Comparison of ENCODE assay signal across 8 cellular contexts in genomic region chr6:31736026-31736767, GRCh38. TPM values are rescaled to one million over a fixed set of nuclear protein-coding genes. Genes with fewer than 3 reads are reported as not detected.
DNase-seq lines count a peak whose midpoint lies in the region; ATAC-seq, FAIRE-seq and TF ChIP-seq lines count a peak whose summit lies in the region.

CLIC1 (minus strand) TSS chr6:31736530; CDS start chr6:31736300, 230 bp downstream.

- CTCF ChIA-PET in WTC11 (lab: Charles Lee) = interaction anchor here (0.6 to 7.1 kb wide), 13 partner anchors 12 to 216 kb away, joined by 3 to 62 read pairs (median 4); partner anchors contain the start of genes C6orf47, LSM2 and LY6G5C

- H3K27me3 ChIP-seq in BE2C = no peaks in the 10 kb centered on the region
- no peaks in the 10 kb centered on the region for H3K27me3 ChIP-seq in GM23248 (replicated peaks; ENCODE audit: insufficient read depth)
- no peaks in the 10 kb centered on the region for H3K27me3 ChIP-seq in bronchial epithelial cell (ENCODE audit: control insufficient read depth, insufficient read depth, low read length)

- H3K36me3 ChIP-seq in BE2C (peaks cover 29% of the 10 kb centered on the region), GM23248 (ENCODE audit: low read depth) (peaks cover 27% of the 10 kb centered on the region), bronchial epithelial cell (ENCODE audit: control insufficient read depth, insufficient read depth, low read length) (peaks cover 19% of the 10 kb centered on the region)

- peaks cover 25% of the 10 kb centered on the region for H3K36me3 Mint-ChIP-seq in WTC11

- peaks cover 58% of the 10 kb centered on the region for H3K79me2 ChIP-seq in GM23248 (ENCODE audit: insufficient read depth)

- H3K4me3 ChIP-seq in BE2C (ENCODE audit: low read depth, low read length) = peak within 1 kb of the TSS; percentile 99
- peak within 1 kb of the TSS; percentile 100 for H3K4me3 ChIP-seq in GM23248
- peak within 1 kb of the TSS; percentile 52 for H3K4me3 ChIP-seq in bronchial epithelial cell (ENCODE audit: low read depth, low read length)

- in situ Hi-C loops in GM23248 (cut with MboI) = no loop called here

- POLR2A ChIA-PET in WTC11 (lab: Charles Lee) = interaction anchor here (1.0 to 2.5 kb wide), 5 partner anchors 17 to 91 kb away, joined by 3 to 7 read pairs (median 4); partner anchors contain the start of genes BAG6 and HSPA1B

- WGBS in GM23248 (ENCODE audit: low coverage in 1 of 2, low lambda C conversion rate in 2 of 2, missing lambda C conversion rate in 2 of 2), 2 experiments = 0 to 1% methylated on average over 11 to 24 of the region's 24 CpGs

- H3K9me3 ChIP-seq in BE2C (no peaks in the 10 kb centered on the region; the same call in 1 of the 2 replicates), GM23248 (ENCODE audit: low read depth) (no peaks in the 10 kb centered on the region)

- no peaks in the 10 kb centered on the region; the same call in 1 of the 2 replicates for H3K27me3 Mint-ChIP-seq in WTC11 (ENCODE audit: low read depth)

- peak within 1 kb of the TSS; percentile 95 for H3K9ac ChIP-seq in GM23248

- peaks cover 62% of the 10 kb centered on the region for H3F3A ChIP-seq in GM23248 (ENCODE audit: insufficient read depth)

- H3K27ac Mint-ChIP-seq in WTC11 = peak within 1 kb of the TSS; percentile 90

- H3K4me1 Mint-ChIP-seq in WTC11 = peaks cover 41% of the 10 kb centered on the region

- H3K27ac ChIP-seq in GM23248 = peak within 1 kb of the TSS; percentile 87

- H3K4me1 ChIP-seq in BE2C = peaks cover 4% of the 10 kb centered on the region
- H3K4me1 ChIP-seq in GM23248 (ENCODE audit: insufficient read depth) = peaks cover 43% of the 10 kb centered on the region

- H4K20me1 ChIP-seq in GM23248 (ENCODE audit: insufficient read depth) = no peaks in the 10 kb centered on the region

- H3K4me2 ChIP-seq in GM23248 (ENCODE audit: unreplicated experiment) = peak within 1 kb of the TSS; percentile 98

- peak; percentile 26 for ATAC-seq in WTC11
- ATAC-seq in GM19452 (IDR thresholded peaks at IDR 0.05; ENCODE audit: unreplicated experiment) = no peak

- no peak for FAIRE-seq in bronchial epithelial cell (lab: Jason Lieb, UNC)

- H3K4me3 Mint-ChIP-seq in WTC11 = peak within 1 kb of the TSS; percentile 93

- peak within 1 kb of the TSS; percentile 75 for H2AFZ ChIP-seq in GM23248

- H3K9me2 ChIP-seq in GM23248 (ENCODE audit: insufficient read depth) = no peaks in the 10 kb centered on the region

- DNase-seq in BE2C (peak; percentile 82), GM23248 (peak; percentile 92), NCI-H2196 treated with DMSO at 0.1 percent for 48 hours (lab: John Stamatoyannopoulos, UW; ENCODE audit: unreplicated experiment) (peak; percentile 59), WTC11 (ENCODE audit: low spot score) (peak; percentile 81), bronchial epithelial cell (ENCODE audit: low read depth) (peak; percentile 76), inferior parietal cortex (ENCODE audit: extremely low spot score) (peak; percentile 42)
- DNase-seq in stimulated activated CD4-positive, alpha-beta T cell treated with anti-CD3 and anti-CD28 coated beads, Interleukin-12 subunit alpha, Interleukin-12 subunit beta, amount 100 ng/mL, for 48 hours (ENCODE audit: low read depth in 2 of 3, low spot score in 1 of 3) = peak; percentile 68 to 79 (median 79)

- no peak for TF ChIP-seq CTCF in BE2C (IDR thresholded peaks at IDR 0.05; ENCODE audit: low read depth, low read length)
- TF ChIP-seq CTCF in WTC11 (IDR thresholded peaks at IDR 0.05) = no peak
- TF ChIP-seq CTCF in bronchial epithelial cell (IDR thresholded peaks at IDR 0.05; ENCODE audit: insufficient read depth, low read length, severe bottlenecking) = no peak

- H3K9me3 Mint-ChIP-seq in WTC11 = no peaks in the 10 kb centered on the region

TF ChIP-seq in WTC11, 78 proteins besides CTCF, POLR2A, EP300 and RAD21 (continues in another document):
- TF ChIP-seq ETV6 (CRISPR knock-in tag; IDR thresholded peaks at IDR 0.05) (0 out of 2 replicates have a peak, but pooled peaks have one; percentile 1), ZNF512 (CRISPR knock-in tag; IDR thresholded peaks at IDR 0.05; ENCODE audit: borderline replicate concordance) (no peak), MXD4 (CRISPR knock-in tag; IDR thresholded peaks at IDR 0.05; ENCODE audit: borderline replicate concordance) (no peak), PREB (CRISPR knock-in tag; IDR thresholded peaks at IDR 0.05; ENCODE audit: borderline replicate concordance) (no peak), ZNF263 (CRISPR knock-in tag; IDR thresholded peaks at IDR 0.05; ENCODE audit: low read depth) (no peak; the same call in 1 of the 2 replicates), E2F4 (CRISPR knock-in tag; IDR thresholded peaks at IDR 0.05; ENCODE audit: borderline replicate concordance, low read depth) (no peak), SP1 (CRISPR knock-in tag; conservative IDR thresholded peaks at IDR 0.05) (peak; percentile 69), ZNF416 (CRISPR knock-in tag; IDR thresholded peaks at IDR 0.05) (no peak), ZNF671 (CRISPR knock-in tag; IDR thresholded peaks at IDR 0.05) (no peak), ATF1 (CRISPR knock-in tag; IDR thresholded peaks at IDR 0.05) (no peak), HMGA2 (CRISPR knock-in tag; IDR thresholded peaks at IDR 0.05) (no peak), KAT7 (CRISPR knock-in tag; IDR thresholded peaks at IDR 0.05; ENCODE audit: borderline replicate concordance) (no peak), HMGXB4 (CRISPR knock-in tag; IDR thresholded peaks at IDR 0.05) (no peak), ZBTB43 (CRISPR knock-in tag; IDR thresholded peaks at IDR 0.05) (no peak), USF1 (CRISPR knock-in tag; IDR thresholded peaks at IDR 0.05) (no peak)

RNA-seq across cellular contexts. Expression of gene CLIC1, which starts in this region (rescaled TPM):
- polyA plus RNA-seq in BE2C (2012; ENCODE audit: insufficient read depth, insufficient read length, low read depth) = 219 TPM
- 447 and 576 TPM in 2 replicates for total RNA-seq in GM23248 (2014; rRNA removed; shearing (Covaris generic))
- polyA plus RNA-seq in GM23248 (2016; fragmentation: Nextera tagmentation; extraction: Ambion mirVana) = 784 and 791 TPM in 2 replicates
- total RNA-seq in WTC11 (2021) = 229 to 244 TPM (median 230 TPM) in 3 replicates
- 480 and 574 TPM in 2 replicates for total RNA-seq in bronchial epithelial cell

Comparison
In these comparisons a context has a peak if more than half of its experiments do, and no peak if none do; other contexts are left out.
1. DNase-seq: peak in every context shown above with its lines; median percentile 92 in GM23248; 82 in BE2C; 81 in WTC11; 79 in stimulated activated CD4-positive, alpha-beta T cell treated with anti-CD3 and anti-CD28 coated beads, Interleukin-12 subunit alpha, Interleukin-12 subunit beta, amount 100 ng/mL, for 48 hours; 76 in bronchial epithelial cell; 59 in NCI-H2196 treated with DMSO at 0.1 percent for 48 hours; 42 in inferior parietal cortex.